In genomic region chr1:56156937-56157336, GRCh38 we compare ENCODE assay signal across 25 cellular contexts.
"Had no signal": no experiment of that assay in that cellular context is flagged by ENCODE, and none has a peak within 500 bp of the region (broad histone marks: within the 10 kb centered on the region; RNA-seq: fewer than 3 reads in every experiment).

No MANE protein-coding gene starts in this region.

- H3K4me3 ChIP-seq: body of pancreas, lower lobe of right lung, right lobe of liver, smooth muscle cell, stomach, suprapubic skin, upper lobe of left lung had no signal

- H3K27me3 ChIP-seq: body of pancreas, right lobe of liver, stomach, suprapubic skin, upper lobe of left lung had no signal

- DNase-seq: activated CD4-positive, alpha-beta T cell treated with anti-CD3 and anti-CD28 coated beads, Interleukin-2, amount 10 ng/mL, durations not matched to agents 24 days and 14 days; activated CD8-positive, alpha-beta memory T cell treated with anti-CD3 and anti-CD28 coated beads, Interleukin-2, amount 10 ng/mL, durations not matched to agents 7 days and 5 days; activated CD8-positive, alpha-beta T cell treated with anti-CD3 and anti-CD28 coated beads for 36 hours; activated gamma-delta T cell; activated naive CD4-positive, alpha-beta T cell treated with anti-CD3 and anti-CD28 coated beads, Interleukin-2, amount 50 U/mL, for 16 hours; activated naive CD8-positive, alpha-beta T cell treated with anti-CD3 and anti-CD28 coated beads, Interleukin-2, amount 50 U/mL, for 24 hours; activated T-cell treated with anti-CD3 and anti-CD28 coated beads for 4 hours; body of pancreas; dermis blood vessel endothelial cell; effector CD8-positive, alpha-beta T cell; foreskin melanocyte; immature natural killer cell; lower lobe of right lung; mesendoderm; naive B cell; posterior cingulate gyrus; right lobe of liver; stimulated activated CD4-positive, alpha-beta T cell treated with anti-CD3 and anti-CD28 coated beads, Interleukin-15, amount 100 ng/mL, for 24 hours; stomach; upper lobe of left lung had no signal

- H3K4me2 ChIP-seq: smooth muscle cell had no signal

- H3K36me3 ChIP-seq: lower lobe of right lung, right lobe of liver, stomach, suprapubic skin, upper lobe of left lung had no signal

- H3K9me3 ChIP-seq: body of pancreas, lower lobe of right lung, stomach, suprapubic skin, upper lobe of left lung had no signal

- ATAC-seq: activated CD4-positive, CD25-positive, alpha-beta regulatory T cell treated with anti-CD3 and anti-CD28 coated beads, Interleukin-2, amount 50 U/mL, for 24 hours; activated CD8-positive, alpha-beta memory T cell treated with anti-CD3 and anti-CD28 coated beads, Interleukin-2, amount 10 ng/mL, durations not matched to agents 7 days and 5 days; activated CD8-positive, alpha-beta T cell treated with anti-CD3 and anti-CD28 coated beads for 36 hours; activated naive CD8-positive, alpha-beta T cell treated with anti-CD3 and anti-CD28 coated beads, Interleukin-2, amount 50 U/mL, for 24 hours; body of pancreas; left lobe of liver; lower lobe of right lung; right lobe of liver; stimulated activated memory B cell treated with anti-CD40 and anti-IgM and Interleukin-4, amounts not matched to agents 10 μg/mL and 1 μg/mL and 100 μg/mL, for 72 hours had no signal

- H3K4me1 ChIP-seq: body of pancreas, lower lobe of right lung, right lobe of liver, stomach, suprapubic skin, upper lobe of left lung had no signal

- H3K27ac ChIP-seq: body of pancreas, lower lobe of right lung, right lobe of liver, stomach, suprapubic skin, upper lobe of left lung had no signal
